In the genomic region with DNA sequence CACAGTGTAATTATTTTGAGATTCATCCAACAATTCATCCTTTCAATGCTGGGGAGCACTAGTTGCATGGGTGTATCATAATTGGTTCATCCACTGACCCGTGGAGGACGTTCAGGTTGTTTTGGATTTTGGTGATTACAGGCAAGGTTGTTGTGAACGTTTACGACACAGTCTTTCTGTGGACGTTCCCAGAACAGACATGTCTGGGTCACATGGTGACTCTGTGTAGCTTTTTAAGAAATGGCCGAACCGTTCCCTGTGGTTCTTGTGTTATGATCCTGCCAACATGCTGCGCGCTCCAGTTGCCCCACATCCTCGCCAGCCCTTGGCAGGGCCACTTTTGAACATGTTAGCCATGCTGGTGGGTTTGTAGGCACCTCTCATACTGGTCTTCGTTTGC, we compare ENCODE assay signal across 21 cellular contexts. TPM values are rescaled to one million over a fixed set of nuclear protein-coding genes. Genes with fewer than 3 reads are reported as not detected.
DNase-seq lines count a peak whose midpoint lies in the region; ATAC-seq, FAIRE-seq and TF ChIP-seq lines count a peak whose summit lies in the region.
"Had no signal": no experiment of that assay in that cellular context is flagged by ENCODE, and none has a peak within 500 bp of the region (broad histone marks: within the 10 kb centered on the region; RNA-seq: fewer than 3 reads in every experiment).

No MANE protein-coding gene starts in this region.

- H3K4me1 Mint-ChIP-seq in activated naive CD4-positive, alpha-beta T cell treated with anti-CD3 and anti-CD28 coated beads, Interleukin-2, amount 10 ng/mL, durations not matched to agents 7 days and 5 days: no peaks in the 10 kb centered on the region
- H3K4me1 Mint-ChIP-seq in immature natural killer cell: peaks cover 12 to 18% of the 10 kb centered on the region in 2 donors
- peaks cover 0 to 20% (median 16%) of the 10 kb centered on the region in 3 donors for H3K4me1 Mint-ChIP-seq in T-cell

- FAIRE-seq in kidney (lab: Jason Lieb, UNC) (no peak), urothelium cell line (lab: Jason Lieb, UNC) (peak; percentile 77)

- intact Hi-C loops in kidney (cut with DNase I): no loop called here

- H3K27ac ChIP-seq in kidney (ENCODE audit: low read depth in 2 of 2, low read length in 2 of 2): no peak overlapping the region

- POLR2A ChIA-PET in T-cell (lab: Charles Lee): no interaction called here

- ATAC-seq in T-cell (replicated peaks in 1 of 4) (no peak), HG03196 (IDR thresholded peaks at IDR 0.05; ENCODE audit: unreplicated experiment) (no peak)
- ATAC-seq: Panc1 had no signal

- H3K9me3 Mint-ChIP-seq in activated naive CD4-positive, alpha-beta T cell treated with anti-CD3 and anti-CD28 coated beads, Interleukin-2, amount 10 ng/mL, durations not matched to agents 7 days and 5 days: no peaks in the 10 kb centered on the region
- peaks cover 0 to 3% (median 0%) of the 10 kb centered on the region in 6 donors for H3K9me3 Mint-ChIP-seq in immature natural killer cell
- H3K9me3 Mint-ChIP-seq in T-cell: no peaks in the 10 kb centered on the region
- H3K9me3 Mint-ChIP-seq: IgD-negative memory B cell had no signal

- DNase-seq in activated naive CD4-positive, alpha-beta T cell treated with anti-CD3 and anti-CD28 coated beads, Interleukin-2, amount 10 ng/mL, durations not matched to agents 7 days and 5 days: peak; percentile 13
- DNase-seq in activated naive CD4-positive, alpha-beta T cell treated with Interleukin-2 at 50 U/mL for 16 hours: no peak
- DNase-seq in kidney: peak; percentile 35
- peak; percentile 84 for DNase-seq in retina
- no peak for DNase-seq in urothelium cell line (ENCODE audit: low spot score)
- no peak for DNase-seq in immature natural killer cell
- no peak for DNase-seq in T-cell
- DNase-seq: C1 segment of cervical spinal cord, GF-D8, Kasumi-1, MM.1S, NCI-H1105, NCI-H1694, NCI-H2227 treated with DMSO at 0.1 percent for 48 hours, NCI-H524, Right ventricle myocardium superior had no signal

- CTCF ChIA-PET in activated naive CD4-positive, alpha-beta T cell treated with anti-CD3 and anti-CD28 coated beads, Interleukin-2, amount 10 ng/mL, durations not matched to agents 7 days and 5 days (lab: Charles Lee): interaction anchor here (0.7 kb wide), 1 partner anchor 277 kb away, joined by 3 read pairs; no protein-coding TSS in a partner anchor
- CTCF ChIA-PET in T-cell (lab: Charles Lee): no interaction called here

- peaks cover 0 to 10% of the 10 kb centered on the region in 2 donors for H3K4me1 ChIP-seq in kidney (ENCODE audit: control insufficient read depth in 1 of 2, insufficient read depth in 1 of 2, low read depth in 1 of 2, low read length in 2 of 2)

- H3K36me3 ChIP-seq in kidney (ENCODE audit: control insufficient read depth in 1 of 2, insufficient read depth in 2 of 2, low read length in 2 of 2): no peaks in the 10 kb centered on the region

- no peak for TF ChIP-seq CTCF in kidney (IDR thresholded peaks at IDR 0.05; ENCODE audit: borderline replicate concordance, extremely low read depth, insufficient read depth)

- H3K27ac Mint-ChIP-seq in activated naive CD4-positive, alpha-beta T cell treated with anti-CD3 and anti-CD28 coated beads, Interleukin-2, amount 10 ng/mL, durations not matched to agents 7 days and 5 days: no peak overlapping the region
- H3K27ac Mint-ChIP-seq in immature natural killer cell (peak overlapping the region in 1 of 6 donors; percentile 11), T-cell (no peak overlapping the region)

- H3K4me3 ChIP-seq in kidney (ENCODE audit: low read length in 2 of 2): no peak overlapping the region

- peaks cover 35% of the 10 kb centered on the region for H3K27me3 Mint-ChIP-seq in activated naive CD4-positive, alpha-beta T cell treated with anti-CD3 and anti-CD28 coated beads, Interleukin-2, amount 10 ng/mL, durations not matched to agents 7 days and 5 days
- peaks cover 9 to 22% (median 13%) of the 10 kb centered on the region in 3 donors for H3K27me3 Mint-ChIP-seq in immature natural killer cell (ENCODE audit: low read depth in 3 of 3)
- H3K27me3 Mint-ChIP-seq in T-cell: peaks cover 0 to under 1% of the 10 kb centered on the region in 2 donors

- H3K9ac ChIP-seq in kidney (ENCODE audit: low read length in 2 of 2): no peak overlapping the region

- no peaks in the 10 kb centered on the region for H3K36me3 Mint-ChIP-seq in activated naive CD4-positive, alpha-beta T cell treated with anti-CD3 and anti-CD28 coated beads, Interleukin-2, amount 10 ng/mL, durations not matched to agents 7 days and 5 days
- H3K36me3 Mint-ChIP-seq in immature natural killer cell (no peaks in the 10 kb centered on the region), T-cell (no peaks in the 10 kb centered on the region)
- H3K36me3 Mint-ChIP-seq: IgD-negative memory B cell had no signal

- H3K4me3 Mint-ChIP-seq in activated naive CD4-positive, alpha-beta T cell treated with anti-CD3 and anti-CD28 coated beads, Interleukin-2, amount 10 ng/mL, durations not matched to agents 7 days and 5 days: no peak overlapping the region
- H3K4me3 Mint-ChIP-seq in immature natural killer cell (peak overlapping the region in 1 of 5 donors; percentile 3), T-cell (no peak overlapping the region)

- H3K9me3 ChIP-seq in kidney (ENCODE audit: control insufficient read depth in 1 of 2, low read length in 2 of 2): no peaks in the 10 kb centered on the region

RNA-seq across cellular contexts. Expression of gene C13orf46, which starts 41.8 kb away (rescaled TPM):
- total RNA-seq in kidney (1.1 TPM), T-cell (10 to 100 TPM; 18.4 to 33.9 (median 25.3) TPM)
- polyA plus RNA-seq in kidney (ENCODE audit: insufficient read depth, low read depth, low replicate concordance) (not detected), immature natural killer cell (1 to 10 TPM in 1 of 3 donors, under 1 TPM in 1, not detected in 1; 0.07 to 1.1 TPM)
- total RNA-seq: Daoy, H7 had no signal

Comparison
In these comparisons a context has a peak if more than half of its experiments do, and no peak if none do; other contexts are left out.
1. DNase-seq: peak in activated naive CD4-positive, alpha-beta T cell treated with anti-CD3 and anti-CD28 coated beads, Interleukin-2, amount 10 ng/mL, durations not matched to agents 7 days and 5 days (single experiment), kidney (single experiment) and retina (single experiment); none in activated naive CD4-positive, alpha-beta T cell treated with Interleukin-2 at 50 U/mL for 16 hours (single experiment), urothelium cell line (single experiment), immature natural killer cell (0 of 3) and T-cell (0 of 34).